8 cellular contexts compared by ENCODE assay signal in genomic region chr4:7067147-7067522, GRCh38. TPM values are rescaled to one million over a fixed set of nuclear protein-coding genes. Genes with fewer than 3 reads are reported as not detected.
DNase-seq lines count a peak whose midpoint lies in the region; ATAC-seq and TF ChIP-seq lines count a peak whose summit lies in the region.

No MANE protein-coding gene starts in this region.

- peak overlapping the region; percentile 84; the same call in 1 of the 2 replicates for H2AFZ ChIP-seq in Loucy (ENCODE audit: low read length)

- peaks cover 50% of the 10 kb centered on the region for H4K20me1 ChIP-seq in Loucy (ENCODE audit: insufficient read depth, low read length, poor library complexity, severe bottlenecking)

- H3F3A ChIP-seq in Loucy (ENCODE audit: low read depth), result no peaks in the 10 kb centered on the region

- peak overlapping the region; percentile 89 to 93 (median 90) for H3K4me3 Mint-ChIP-seq in brain

- H3K27me3 ChIP-seq in cardiac muscle cell (no peaks in the 10 kb centered on the region), Loucy (ENCODE audit: insufficient read depth, low read length, poor library complexity, severe bottlenecking) (no peaks in the 10 kb centered on the region), mononuclear cell (ENCODE audit: insufficient read depth, low read length) (no peaks in the 10 kb centered on the region), vagina (no peaks in the 10 kb centered on the region)

- H3K4me1 ChIP-seq in cardiac muscle cell (ENCODE audit: low read depth), result peaks cover 6% of the 10 kb centered on the region
- H3K4me1 ChIP-seq in Loucy (ENCODE audit: insufficient read depth, low read length, poor library complexity, severe bottlenecking), result peaks cover 23% of the 10 kb centered on the region
- peaks cover 40% of the 10 kb centered on the region for H3K4me1 ChIP-seq in mononuclear cell (ENCODE audit: insufficient read depth, low read length)
- peaks cover 39% of the 10 kb centered on the region for H3K4me1 ChIP-seq in vagina

- H3K79me2 ChIP-seq in Loucy (ENCODE audit: insufficient read depth, low read length), result peaks cover 33% of the 10 kb centered on the region

- H3K36me3 Mint-ChIP-seq in brain, result peaks cover 48% of the 10 kb centered on the region

- peak overlapping the region; percentile 83 for H3K9ac ChIP-seq in Loucy (ENCODE audit: low read depth, low read length, poor library complexity, severe bottlenecking)

- H3K4me1 Mint-ChIP-seq in brain, result peaks cover 66% of the 10 kb centered on the region

- peaks cover 0 to 2% (median 0%) of the 10 kb centered on the region in 5 experiments for H3K9me3 Mint-ChIP-seq in brain

- peak overlapping the region; percentile 75 for H3K4me3 ChIP-seq in cardiac muscle cell
- peak overlapping the region; percentile 82 for H3K4me3 ChIP-seq in Loucy (ENCODE audit: low read length, poor library complexity, severe bottlenecking)
- peak overlapping the region; percentile 86 for H3K4me3 ChIP-seq in mononuclear cell (ENCODE audit: low read length)
- peak overlapping the region; percentile 85 to 97 for H3K4me3 ChIP-seq in vagina

- TF ChIP-seq CTCF in cardiac muscle cell (IDR thresholded peaks at IDR 0.05; ENCODE audit: low read depth, low read length) (no peak), Loucy (conservative IDR thresholded peaks at IDR 0.05; ENCODE audit: low read length) (no peak), brain (conservative IDR thresholded peaks at IDR 0.05) (no peak), vagina (IDR thresholded peaks at IDR 0.05) (no peak)

- H3K27ac ChIP-seq in cardiac muscle cell (peak overlapping the region; percentile 64), vagina (peak overlapping the region; percentile 78)

- DNase-seq in cardiac muscle cell (ENCODE audit: low read depth in 1 of 2, low spot score in 1 of 2), result no peak
- DNase-seq in cardiac septum (ENCODE audit: low spot score), result no peak
- no peak for DNase-seq in vagina (ENCODE audit: extremely low spot score in 2 of 2)

- peak overlapping the region; percentile 100 for H3K4me2 ChIP-seq in Loucy (ENCODE audit: low read depth, low read length, poor library complexity, severe bottlenecking)

- peaks cover 15% of the 10 kb centered on the region for H3K36me3 ChIP-seq in cardiac muscle cell
- H3K36me3 ChIP-seq in Loucy (ENCODE audit: insufficient read depth, low read length), result peaks cover 17% of the 10 kb centered on the region
- H3K36me3 ChIP-seq in vagina, result peaks cover 0 to 24% of the 10 kb centered on the region in 2 donors

- no peaks in the 10 kb centered on the region for H3K9me3 ChIP-seq in cardiac muscle cell (ENCODE audit: low read depth)
- no peaks in the 10 kb centered on the region for H3K9me3 ChIP-seq in Loucy (ENCODE audit: insufficient read depth, low read depth, low read length)
- H3K9me3 ChIP-seq in mononuclear cell (ENCODE audit: low read depth, low read length), result no peaks in the 10 kb centered on the region
- no peaks in the 10 kb centered on the region for H3K9me3 ChIP-seq in vagina

- peak overlapping the region; percentile 45 to 83 (median 70) for H3K27ac Mint-ChIP-seq in brain

- peaks cover 12% of the 10 kb centered on the region for H3K27me3 Mint-ChIP-seq in brain

- no peak for TF ChIP-seq POLR2A in vagina (IDR thresholded peaks at IDR 0.05)

- intact Hi-C loops in cardiac septum (cut with DNase I) (no loop called here), vagina (cut with DNase I) (loop anchor here (5.0 kb wide), 1 partner anchor 95 kb away; no protein-coding TSS in a partner anchor)

- ATAC-seq in HG03521 (IDR thresholded peaks at IDR 0.05; ENCODE audit: unreplicated experiment), result no peak
- no peak for ATAC-seq in HG02884 (IDR thresholded peaks at IDR 0.05; ENCODE audit: unreplicated experiment)

- H3K9me2 ChIP-seq in Loucy (replicated peaks; ENCODE audit: low read depth, low read length), result no peaks in the 10 kb centered on the region

RNA-seq across cellular contexts. Expression of gene GRPEL1, which starts 0.7 kb away (rescaled TPM):
- total RNA-seq in cardiac muscle cell (21.2 and 24.0 TPM in 2 replicates), cardiac septum (43.5 TPM), mononuclear cell (50.5 TPM), vagina (11.0 TPM)
- polyA plus RNA-seq in cardiac muscle cell (57.8 and 58.8 TPM in 2 replicates), brain (ENCODE audit: insufficient read depth, low read depth, low replicate concordance) (34.2 TPM)

RNA-seq across cellular contexts. Expression of gene TADA2B, which starts 24.0 kb away (rescaled TPM):
- 21.3 and 29.0 TPM in 2 replicates for total RNA-seq in cardiac muscle cell
- 21.5 and 22.0 TPM in 2 replicates for polyA plus RNA-seq in cardiac muscle cell
- total RNA-seq in cardiac septum, result 25.6 TPM
- polyA plus RNA-seq in brain (ENCODE audit: insufficient read depth, low read depth, low replicate concordance), result 14.1 TPM
- 37.5 TPM for total RNA-seq in mononuclear cell
- 12.0 TPM for total RNA-seq in vagina
